In genomic region chr19:48332351-48332661, GRCh38 we compare ENCODE assay signal across 2 cellular contexts.
TF ChIP-seq lines count a peak whose summit lies in the region.

No MANE protein-coding gene starts in this region.

TF ChIP-seq in HCT116, 20 proteins besides CTCF, POLR2A, EP300 and RAD21 (continued from another document):
- TF ChIP-seq ZBTB33 (IDR thresholded peaks at IDR 0.05; ENCODE audit: extremely low read depth, insufficient replicate concordance, low read length) = no peak

TF ChIP-seq in WTC11, 78 proteins besides CTCF, POLR2A, EP300 and RAD21 (continued from another document):
- TF ChIP-seq ARID4B (CRISPR knock-in tag; IDR thresholded peaks at IDR 0.05; ENCODE audit: borderline replicate concordance) (no peak), ZNF532 (CRISPR knock-in tag; IDR thresholded peaks at IDR 0.05; ENCODE audit: borderline replicate concordance) (no peak), ZNF138 (CRISPR knock-in tag; conservative IDR thresholded peaks at IDR 0.05) (no peak), NFYB (CRISPR knock-in tag; conservative IDR thresholded peaks at IDR 0.05; ENCODE audit: low read depth) (no peak), IRF1 (CRISPR knock-in tag; IDR thresholded peaks at IDR 0.05) (no peak), STAT6 (CRISPR knock-in tag; conservative IDR thresholded peaks at IDR 0.05; ENCODE audit: low read depth) (no peak)
